Comparison of ENCODE assay signal across 9 cellular contexts in the genomic region with DNA sequence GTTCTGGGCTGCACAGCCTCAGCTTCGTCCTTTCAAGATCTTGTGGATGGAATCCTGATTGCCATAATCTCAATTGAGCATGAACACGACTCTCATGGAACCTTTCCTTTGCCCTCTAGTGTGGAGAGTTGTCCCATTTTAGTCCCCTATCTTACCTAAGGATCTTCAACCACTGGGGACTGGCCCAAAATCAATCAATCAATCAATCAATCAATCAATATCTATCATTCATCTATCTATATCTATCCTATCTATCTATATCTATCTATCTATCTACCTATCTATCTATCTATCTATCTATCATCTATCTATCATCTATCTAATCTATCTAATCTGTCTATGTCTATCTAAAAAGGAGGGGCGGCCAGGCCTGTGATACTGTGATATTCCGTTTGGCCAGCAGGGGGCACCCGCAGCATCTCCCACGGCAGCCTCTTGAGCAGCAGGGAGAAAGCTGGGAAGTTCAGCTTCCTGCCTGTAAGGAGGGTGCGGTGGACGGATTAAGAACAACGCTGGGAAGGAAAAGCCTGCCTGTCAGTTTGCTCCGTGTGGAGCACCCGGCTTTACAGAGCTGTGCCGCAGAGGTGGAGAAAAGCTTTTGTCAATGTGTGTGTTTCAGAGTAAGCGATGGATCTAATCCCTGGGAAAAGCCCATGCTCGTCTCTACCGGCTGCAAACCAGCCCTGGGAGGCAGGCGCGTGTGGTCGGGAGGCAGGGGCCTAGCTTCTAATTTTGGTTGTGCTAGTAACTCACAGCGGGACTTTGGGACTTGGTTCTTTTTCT.
DNase-seq lines count a peak whose midpoint lies in the region; ATAC-seq and TF ChIP-seq lines count a peak whose summit lies in the region.
"Had no signal": no experiment of that assay in that cellular context is flagged by ENCODE, and none has a peak within 500 bp of the region (broad histone marks: within the 10 kb centered on the region; RNA-seq: fewer than 3 reads in every experiment).

No MANE protein-coding gene starts in this region.

- H3K4me3 Mint-ChIP-seq in activated CD8-positive, alpha-beta T cell treated with anti-CD3 and anti-CD28 coated beads for 36 hours = peak overlapping the region; percentile 44

- no peaks in the 10 kb centered on the region for H3K36me3 ChIP-seq in lower lobe of right lung

- intact Hi-C loops in activated CD8-positive, alpha-beta T cell treated with anti-CD3 and anti-CD28 coated beads for 36 hours (cut with micrococcal nuclease) = no loop called here
- intact Hi-C loops in lower lobe of right lung (cut with DNase I) = no loop called here

- ATAC-seq in GM18520 (IDR thresholded peaks at IDR 0.05; ENCODE audit: unreplicated experiment) = peak; percentile 55
- peak; percentile 64 for ATAC-seq in HG03103 (IDR thresholded peaks at IDR 0.05; ENCODE audit: low read depth, unreplicated experiment)
- ATAC-seq in activated CD8-positive, alpha-beta T cell treated with anti-CD3 and anti-CD28 coated beads for 36 hours = peak; percentile 89
- ATAC-seq in lower lobe of right lung = peak; percentile 88 to 90

- peaks cover 18% of the 10 kb centered on the region for H3K4me1 ChIP-seq in lower lobe of right lung

- no peaks in the 10 kb centered on the region for H3K9me3 ChIP-seq in lower lobe of right lung

- peak overlapping the region; percentile 65 for H3K27ac ChIP-seq in lower lobe of right lung

- peak overlapping the region; percentile 40 for H3K4me3 ChIP-seq in lower lobe of right lung

- H3K27me3 Mint-ChIP-seq in activated CD8-positive, alpha-beta T cell treated with anti-CD3 and anti-CD28 coated beads for 36 hours = peaks cover 21% of the 10 kb centered on the region

- no peaks in the 10 kb centered on the region for H3K27me3 ChIP-seq in lower lobe of right lung (ENCODE audit: low read depth)

- peaks cover 3% of the 10 kb centered on the region for H3K4me1 Mint-ChIP-seq in activated CD8-positive, alpha-beta T cell treated with anti-CD3 and anti-CD28 coated beads for 36 hours (ENCODE audit: low read depth)

- peak; percentile 91 for DNase-seq in AG08395 (ENCODE audit: low spot score)
- peak; percentile 44 to 68 for DNase-seq in NCI-H446 (lab: John Stamatoyannopoulos, UW)
- peak; percentile 81 for DNase-seq in activated CD8-positive, alpha-beta T cell treated with anti-CD3 and anti-CD28 coated beads for 36 hours
- peak; percentile 55 for DNase-seq in effector CD8-positive, alpha-beta T cell (lab: John Stamatoyannopoulos, UW)
- DNase-seq in lower lobe of right lung = peak; percentile 83
- peak; percentile 48 to 71 (median 50) for DNase-seq in stimulated activated CD4-positive, alpha-beta T cell treated with anti-CD3 and anti-CD28 coated beads, TNF-alpha, amount 100 ng/mL, for 24 hours (ENCODE audit: low read depth in 3 of 3)

- POLR2A ChIA-PET in activated CD8-positive, alpha-beta T cell treated with anti-CD3 and anti-CD28 coated beads for 36 hours (lab: Charles Lee) = interaction anchor here (1.5 kb wide), 1 partner anchor 9 kb away, joined by 4 read pairs; no protein-coding TSS in a partner anchor

- H3K27ac Mint-ChIP-seq in activated CD8-positive, alpha-beta T cell treated with anti-CD3 and anti-CD28 coated beads for 36 hours = no peak overlapping the region
- H3K27ac Mint-ChIP-seq: IgD-negative memory B cell had no signal

- CTCF ChIA-PET in activated CD8-positive, alpha-beta T cell treated with anti-CD3 and anti-CD28 coated beads for 36 hours (lab: Charles Lee) = interaction anchor here (0.6 to 5.0 kb wide), 47 partner anchors 11 to 746 kb away, joined by 3 to 56 read pairs (median 4); a partner anchor contains a TSS

- peak; percentile 98 for TF ChIP-seq CTCF in activated CD8-positive, alpha-beta T cell treated with anti-CD3 and anti-CD28 coated beads for 36 hours (IDR thresholded peaks at IDR 0.05)
- TF ChIP-seq CTCF in lower lobe of right lung (IDR thresholded peaks at IDR 0.05) = peak; percentile 84

- no peaks in the 10 kb centered on the region for H3K9me3 Mint-ChIP-seq in activated CD8-positive, alpha-beta T cell treated with anti-CD3 and anti-CD28 coated beads for 36 hours
- H3K9me3 Mint-ChIP-seq: IgD-negative memory B cell had no signal

- no peaks in the 10 kb centered on the region for H3K36me3 Mint-ChIP-seq in activated CD8-positive, alpha-beta T cell treated with anti-CD3 and anti-CD28 coated beads for 36 hours (ENCODE audit: low read depth)

Comparison
In these comparisons a context has a peak if more than half of its experiments do, and no peak if none do; other contexts are left out.
1. Peak in every context shown above with its lines: DNase-seq, ATAC-seq, H3K4me3 ChIP-seq and H3K27ac ChIP-seq.